ENCODE assay signal across 22 cellular contexts in the genomic region with DNA sequence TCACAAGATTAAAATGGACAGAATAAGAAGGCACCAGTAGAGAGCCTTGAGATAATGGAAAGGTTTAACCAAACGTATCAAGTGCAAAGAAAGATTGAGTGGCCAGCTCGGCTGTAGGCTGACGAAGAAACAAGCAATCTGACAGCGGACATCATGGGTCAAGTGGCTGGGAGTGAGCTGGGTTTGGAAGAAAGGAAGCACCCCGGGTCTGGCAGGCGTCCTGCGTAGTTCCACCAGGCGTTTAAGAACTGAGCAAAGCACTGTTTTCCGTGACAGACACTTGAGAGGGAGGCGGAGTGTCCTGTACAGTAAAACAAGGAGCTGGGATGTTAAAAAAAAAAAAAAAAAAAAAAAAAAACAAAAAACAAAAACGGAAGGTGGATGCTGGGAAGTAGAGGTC. TPM values are rescaled to one million over a fixed set of nuclear protein-coding genes. Genes with fewer than 3 reads are reported as not detected.
A peak's percentile ranks its signal among the peaks of the same experiment; 100 is the strongest.
DNase-seq lines count a peak whose midpoint lies in the region; ATAC-seq, FAIRE-seq and TF ChIP-seq lines count a peak whose summit lies in the region.
"Had no signal": no experiment of that assay in that cellular context is flagged by ENCODE, and none has a peak within 500 bp of the region (broad histone marks: within the 10 kb centered on the region; RNA-seq: fewer than 3 reads in every experiment).

No MANE protein-coding gene starts in this region.

- no peaks in the 10 kb centered on the region for H3K36me3 ChIP-seq in heart left ventricle
- H3K36me3 ChIP-seq in astrocyte (ENCODE audit: insufficient read depth, low read length), result no peaks in the 10 kb centered on the region
- H3K36me3 ChIP-seq in thyroid gland, result no peaks in the 10 kb centered on the region
- H3K36me3 ChIP-seq: BLaER1 treated with 17β-estradiol and CSF1 and Interleukin-3, amounts not matched to agents 10 nM and 100 nM; Peyer's patch had no signal

- peak; percentile 13 for ATAC-seq in left ventricle myocardium superior
- no peak for ATAC-seq in heart left ventricle
- ATAC-seq in HG02588 (IDR thresholded peaks at IDR 0.05; ENCODE audit: unreplicated experiment), result no peak
- no peak for ATAC-seq in activated naive CD8-positive, alpha-beta T cell treated with anti-CD3 and anti-CD28 coated beads, Interleukin-2, amount 50 U/mL, for 24 hours
- ATAC-seq: CD8-positive, alpha-beta T cell had no signal

- FAIRE-seq in astrocyte (lab: Jason Lieb, UNC), result no peak
- FAIRE-seq: GM12891 had no signal

- no peak overlapping the region for H3K4me3 Mint-ChIP-seq in astrocyte (ENCODE audit: unreplicated experiment)
- no peak overlapping the region for H3K4me3 Mint-ChIP-seq in mesothelial cell of epicardium
- H3K4me3 Mint-ChIP-seq in activated naive CD8-positive, alpha-beta T cell treated with anti-CD3 and anti-CD28 coated beads, Interleukin-2, amount 50 U/mL, for 24 hours, result no peak overlapping the region
- H3K4me3 Mint-ChIP-seq: CD8-positive, alpha-beta T cell had no signal

- H2AFZ ChIP-seq in astrocyte (ENCODE audit: low read depth, low read length), result no peak overlapping the region

- DNase-seq in left ventricle myocardium superior (no peak), heart left ventricle (no peak), astrocyte (ENCODE audit: low read depth) (peak; percentile 41), mesothelial cell of epicardium (ENCODE audit: low spot score in 2 of 2, unreplicated experiment in 2 of 2) (no peak), thyroid gland (peak; percentile 84)
- no peak for DNase-seq in stimulated activated CD4-positive, alpha-beta T cell treated with anti-CD3 and anti-CD28 coated beads, Interleukin-1b, Interleukin-23, amount 100 ng/mL, for 48 hours
- no peak for DNase-seq in activated naive CD8-positive, alpha-beta T cell treated with anti-CD3 and anti-CD28 coated beads, Interleukin-2, amount 50 U/mL, for 24 hours
- DNase-seq: Calu3; CD8-positive, alpha-beta T cell; GOT3; MV-4-11; NCI-H1694 treated with DMSO at 0.1 percent for 48 hours; NCI-H2171; NCI-H748 treated with DMSO at 0.1 percent for 48 hours; NK-92 treated with Interleukin-12 subunit alpha and Interleukin-12 subunit beta, amount 100 ng/mL, for 24 hours; Peyer's patch had no signal

- TF ChIP-seq POLR2A in heart left ventricle (IDR thresholded peaks at IDR 0.05) (no peak), thyroid gland (IDR thresholded peaks at IDR 0.05) (no peak)

- peak overlapping the region; percentile 26 for H3K4me2 ChIP-seq in astrocyte (ENCODE audit: low read length)
- H3K4me2 ChIP-seq: BLaER1 treated with 17β-estradiol and CSF1 and Interleukin-3, amounts not matched to agents 10 nM and 100 nM; KMS-11 had no signal

- H3K4me1 ChIP-seq in heart left ventricle (peaks cover 0 to 6% (median 0%) of the 10 kb centered on the region in 12 donors), astrocyte (ENCODE audit: insufficient read depth, low read length) (peaks cover 8% of the 10 kb centered on the region), thyroid gland (peaks cover 10 to 23% of the 10 kb centered on the region in 2 donors)
- H3K4me1 ChIP-seq: Peyer's patch had no signal

- H3K27me3 ChIP-seq in heart left ventricle, result no peaks in the 10 kb centered on the region
- H3K27me3 ChIP-seq in astrocyte (ENCODE audit: insufficient read depth, low read length), result no peaks in the 10 kb centered on the region
- H3K27me3 ChIP-seq in thyroid gland, result no peaks in the 10 kb centered on the region
- H3K27me3 ChIP-seq: BLaER1 treated with 17β-estradiol and CSF1 and Interleukin-3, amounts not matched to agents 10 nM and 100 nM; Peyer's patch had no signal

- 46 to 60% (median 58%) methylated on average over 11 of the region's 11 CpGs for WGBS in heart left ventricle, 4 donors
- 28 to 35% methylated on average over 11 of the region's 11 CpGs for WGBS in thyroid gland, 2 donors

- H3K27me3 Mint-ChIP-seq in astrocyte (ENCODE audit: low read depth, unreplicated experiment) (peaks cover 2% of the 10 kb centered on the region), mesothelial cell of epicardium (ENCODE audit: low read depth) (no peaks in the 10 kb centered on the region)
- peaks cover 14% of the 10 kb centered on the region for H3K27me3 Mint-ChIP-seq in activated naive CD8-positive, alpha-beta T cell treated with anti-CD3 and anti-CD28 coated beads, Interleukin-2, amount 50 U/mL, for 24 hours

- H3K9me3 Mint-ChIP-seq in astrocyte (ENCODE audit: unreplicated experiment) (no peaks in the 10 kb centered on the region), mesothelial cell of epicardium (no peaks in the 10 kb centered on the region)
- no peaks in the 10 kb centered on the region for H3K9me3 Mint-ChIP-seq in activated naive CD8-positive, alpha-beta T cell treated with anti-CD3 and anti-CD28 coated beads, Interleukin-2, amount 50 U/mL, for 24 hours
- H3K9me3 Mint-ChIP-seq: CD8-positive, alpha-beta T cell had no signal

- H3K36me3 Mint-ChIP-seq in astrocyte (ENCODE audit: low read depth, unreplicated experiment), result no peaks in the 10 kb centered on the region
- H3K36me3 Mint-ChIP-seq in mesothelial cell of epicardium, result no peaks in the 10 kb centered on the region
- H3K36me3 Mint-ChIP-seq in activated naive CD8-positive, alpha-beta T cell treated with anti-CD3 and anti-CD28 coated beads, Interleukin-2, amount 50 U/mL, for 24 hours (ENCODE audit: low read depth), result no peaks in the 10 kb centered on the region
- H3K36me3 Mint-ChIP-seq: CD8-positive, alpha-beta T cell had no signal

- H3K9ac ChIP-seq in astrocyte (ENCODE audit: low read length), result no peak overlapping the region
- H3K9ac ChIP-seq: BLaER1 treated with 17β-estradiol and CSF1 and Interleukin-3, amounts not matched to agents 10 nM and 100 nM; KMS-11 had no signal

- no peaks in the 10 kb centered on the region for H3K79me2 ChIP-seq in astrocyte (ENCODE audit: insufficient read depth, low read length)

- TF ChIP-seq CTCF in heart left ventricle (IDR thresholded peaks at IDR 0.05) (no peak), astrocyte (IDR thresholded peaks at IDR 0.05; ENCODE audit: insufficient read depth, low read depth, low read length) (no peak), mesothelial cell of epicardium (IDR thresholded peaks at IDR 0.05; ENCODE audit: unreplicated experiment) (no peak), thyroid gland (IDR thresholded peaks at IDR 0.05) (no peak)

- no peaks in the 10 kb centered on the region for H4K20me1 ChIP-seq in astrocyte (ENCODE audit: insufficient read depth, low read length)
- H4K20me1 ChIP-seq: BLaER1 treated with 17β-estradiol and CSF1 and Interleukin-3, amounts not matched to agents 10 nM and 100 nM had no signal

- intact Hi-C loops in left ventricle myocardium superior (cut with micrococcal nuclease) (no loop called here), heart left ventricle (cut with DNase I) (no loop called here), thyroid gland (cut with DNase I) (no loop called here)

- H3K27ac Mint-ChIP-seq in astrocyte (ENCODE audit: unreplicated experiment), result no peak overlapping the region
- peak overlapping the region; percentile 1 for H3K27ac Mint-ChIP-seq in mesothelial cell of epicardium
- H3K27ac Mint-ChIP-seq in activated naive CD8-positive, alpha-beta T cell treated with anti-CD3 and anti-CD28 coated beads, Interleukin-2, amount 50 U/mL, for 24 hours, result no peak overlapping the region
- H3K27ac Mint-ChIP-seq: CD8-positive, alpha-beta T cell had no signal

- H3K4me3 ChIP-seq in heart left ventricle, result no peak overlapping the region
- H3K4me3 ChIP-seq in astrocyte (ENCODE audit: insufficient read depth, low read depth, low read length), result no peak overlapping the region
- H3K4me3 ChIP-seq in thyroid gland (replicated peaks in 1 of 3), result no peak overlapping the region
- H3K4me3 ChIP-seq: BLaER1 treated with 17β-estradiol and CSF1 and Interleukin-3, amounts not matched to agents 10 nM and 100 nM; Peyer's patch had no signal

- H3K4me1 Mint-ChIP-seq in astrocyte (ENCODE audit: low read depth, unreplicated experiment), result peaks cover 8% of the 10 kb centered on the region
- peaks cover 43% of the 10 kb centered on the region for H3K4me1 Mint-ChIP-seq in mesothelial cell of epicardium
- H3K4me1 Mint-ChIP-seq in activated naive CD8-positive, alpha-beta T cell treated with anti-CD3 and anti-CD28 coated beads, Interleukin-2, amount 50 U/mL, for 24 hours, result no peaks in the 10 kb centered on the region

- H3K27ac ChIP-seq in heart left ventricle (no peak overlapping the region), astrocyte (ENCODE audit: low read depth, low read length) (no peak overlapping the region), thyroid gland (peak overlapping the region; percentile 44 to 65 (median 53))
- H3K27ac ChIP-seq: BLaER1 treated with 17β-estradiol and CSF1 and Interleukin-3, amounts not matched to agents 10 nM and 100 nM; KMS-11; Peyer's patch had no signal

- H3K9me3 ChIP-seq in heart left ventricle (no peaks in the 10 kb centered on the region), astrocyte (ENCODE audit: insufficient read depth, low read depth, low read length) (no peaks in the 10 kb centered on the region), thyroid gland (no peaks in the 10 kb centered on the region)
- H3K9me3 ChIP-seq: BLaER1 treated with 17β-estradiol and CSF1 and Interleukin-3, amounts not matched to agents 10 nM and 100 nM; Peyer's patch had no signal

RNA-seq across cellular contexts. Expression of gene DAPL1, which starts 27.1 kb away (rescaled TPM):
- total RNA-seq in left ventricle myocardium superior (not detected), heart left ventricle (not detected), astrocyte (not detected in 2 replicates), mesothelial cell of epicardium (0.71 TPM in 1 of 3 replicates, not detected in the others), thyroid gland (10 to 100 TPM; 12.3 to 68.9 (median 28.1) TPM)
- polyA plus RNA-seq in heart left ventricle, result 1 to 10 TPM in 1 of 2 donors, not detected in 1; 1.3 TPM
- total RNA-seq: Calu3; CD8-positive, alpha-beta T cell; HT-29; NCI-H460; Peyer's patch had no signal

Comparison
In these comparisons a context has a peak if more than half of its experiments do, and no peak if none do; other contexts are left out.
1. DNase-seq: peak in astrocyte (single experiment) and thyroid gland (2 of 2); none in left ventricle myocardium superior (single experiment), heart left ventricle (0 of 5), mesothelial cell of epicardium (0 of 2), stimulated activated CD4-positive, alpha-beta T cell treated with anti-CD3 and anti-CD28 coated beads, Interleukin-1b, Interleukin-23, amount 100 ng/mL, for 48 hours (single experiment) and activated naive CD8-positive, alpha-beta T cell treated with anti-CD3 and anti-CD28 coated beads, Interleukin-2, amount 50 U/mL, for 24 hours (single experiment).
2. H3K27ac ChIP-seq: peak in thyroid gland (3 of 3); none in heart left ventricle (0 of 12) and astrocyte (single experiment).